8 cellular contexts compared by ENCODE assay signal in genomic region chr5:17203329-17204132, GRCh38. TPM values are rescaled to one million over a fixed set of nuclear protein-coding genes. Genes with fewer than 3 reads are reported as not detected.
DNase-seq lines count a peak whose midpoint lies in the region; ATAC-seq, FAIRE-seq and TF ChIP-seq lines count a peak whose summit lies in the region.

No MANE protein-coding gene starts in this region.

- H3K9me3 ChIP-seq in T-helper 17 cell (ENCODE audit: control insufficient read depth, low read length, poor library complexity, severe bottlenecking): no peaks in the 10 kb centered on the region
- no peaks in the 10 kb centered on the region for H3K9me3 ChIP-seq in pancreas

- H3K4me3 ChIP-seq in pancreas: no peak overlapping the region

- TF ChIP-seq CTCF in foreskin keratinocyte (conservative IDR thresholded peaks at IDR 0.05): peak; percentile 81
- TF ChIP-seq CTCF in pancreas (IDR thresholded peaks at IDR 0.05): peak; percentile 60 to 73 (median 72)

- no peaks in the 10 kb centered on the region for H3K9me3 Mint-ChIP-seq in activated naive CD8-positive, alpha-beta T cell treated with anti-CD3 and anti-CD28 coated beads, Interleukin-2, amount 10 ng/mL, durations not matched to agents 7 days and 5 days
- H3K9me3 Mint-ChIP-seq in activated naive CD8-positive, alpha-beta T cell treated with anti-CD3 and anti-CD28 coated beads for 36 hours: no peaks in the 10 kb centered on the region

- no peak for DNase-seq in activated naive CD8-positive, alpha-beta T cell treated with anti-CD3 and anti-CD28 coated beads, Interleukin-2, amount 10 ng/mL, durations not matched to agents 7 days and 5 days
- DNase-seq in activated naive CD8-positive, alpha-beta T cell treated with anti-CD3 and anti-CD28 coated beads for 36 hours: no peak
- DNase-seq in NCI-H1694 treated with DMSO at 0.1 percent for 48 hours (lab: John Stamatoyannopoulos, UW): peak; percentile 69
- DNase-seq in T-helper 17 cell: no peak
- peak in 1 of 2 donors; percentile 71 for DNase-seq in foreskin keratinocyte
- peak in 1 of 6 donors; percentile 47 for DNase-seq in pancreas

- 15 to 17% methylated on average over 10 of the region's 10 CpGs for WGBS in pancreas, 2 donors

- no peaks in the 10 kb centered on the region for H3K36me3 ChIP-seq in pancreas

- no peak overlapping the region for H3K27ac Mint-ChIP-seq in activated naive CD8-positive, alpha-beta T cell treated with anti-CD3 and anti-CD28 coated beads, Interleukin-2, amount 10 ng/mL, durations not matched to agents 7 days and 5 days
- no peak overlapping the region for H3K27ac Mint-ChIP-seq in activated naive CD8-positive, alpha-beta T cell treated with anti-CD3 and anti-CD28 coated beads for 36 hours
- no peak overlapping the region for H3K27ac Mint-ChIP-seq in T-helper 17 cell

- intact Hi-C loops in pancreas (cut with DNase I): no loop called here

- H3K27me3 ChIP-seq in foreskin keratinocyte: peaks cover 10% of the 10 kb centered on the region
- peaks cover 0 to 5% (median 2%) of the 10 kb centered on the region in 4 donors for H3K27me3 ChIP-seq in pancreas

- no peak for FAIRE-seq in pancreas (lab: Jason Lieb, UNC)

- ATAC-seq in activated naive CD8-positive, alpha-beta T cell treated with anti-CD3 and anti-CD28 coated beads, Interleukin-2, amount 10 ng/mL, durations not matched to agents 7 days and 5 days (ENCODE audit: low read depth): peak; percentile 45
- ATAC-seq in HG02763 (IDR thresholded peaks at IDR 0.05; ENCODE audit: unreplicated experiment) (peak; percentile 56), T-helper 17 cell (peak; percentile 47), foreskin keratinocyte (peak; percentile 88), pancreas (peak; percentile 81 to 95 (median 92)), HG03045 (IDR thresholded peaks at IDR 0.05; ENCODE audit: unreplicated experiment) (no peak)

- H3K27ac ChIP-seq in foreskin keratinocyte: no peak overlapping the region
- H3K27ac ChIP-seq in pancreas: no peak overlapping the region

- POLR2A ChIA-PET in activated naive CD8-positive, alpha-beta T cell treated with anti-CD3 and anti-CD28 coated beads, Interleukin-2, amount 10 ng/mL, durations not matched to agents 7 days and 5 days (lab: Charles Lee): no interaction called here

- H3K4me1 ChIP-seq in foreskin keratinocyte (no peaks in the 10 kb centered on the region), pancreas (no peaks in the 10 kb centered on the region)

- H3K4me3 Mint-ChIP-seq in activated naive CD8-positive, alpha-beta T cell treated with anti-CD3 and anti-CD28 coated beads, Interleukin-2, amount 10 ng/mL, durations not matched to agents 7 days and 5 days: no peak overlapping the region
- H3K4me3 Mint-ChIP-seq in activated naive CD8-positive, alpha-beta T cell treated with anti-CD3 and anti-CD28 coated beads for 36 hours: no peak overlapping the region
- H3K4me3 Mint-ChIP-seq in T-helper 17 cell: no peak overlapping the region

- no peaks in the 10 kb centered on the region for H3K36me3 Mint-ChIP-seq in activated naive CD8-positive, alpha-beta T cell treated with anti-CD3 and anti-CD28 coated beads, Interleukin-2, amount 10 ng/mL, durations not matched to agents 7 days and 5 days
- no peaks in the 10 kb centered on the region for H3K36me3 Mint-ChIP-seq in activated naive CD8-positive, alpha-beta T cell treated with anti-CD3 and anti-CD28 coated beads for 36 hours
- peaks cover 4% of the 10 kb centered on the region for H3K36me3 Mint-ChIP-seq in T-helper 17 cell (ENCODE audit: low read depth)

- H3K27me3 Mint-ChIP-seq in activated naive CD8-positive, alpha-beta T cell treated with anti-CD3 and anti-CD28 coated beads, Interleukin-2, amount 10 ng/mL, durations not matched to agents 7 days and 5 days: no peaks in the 10 kb centered on the region
- H3K27me3 Mint-ChIP-seq in activated naive CD8-positive, alpha-beta T cell treated with anti-CD3 and anti-CD28 coated beads for 36 hours: peaks cover 20% of the 10 kb centered on the region
- H3K27me3 Mint-ChIP-seq in T-helper 17 cell: peaks cover 18% of the 10 kb centered on the region

- no peaks in the 10 kb centered on the region for H3K4me1 Mint-ChIP-seq in activated naive CD8-positive, alpha-beta T cell treated with anti-CD3 and anti-CD28 coated beads, Interleukin-2, amount 10 ng/mL, durations not matched to agents 7 days and 5 days
- H3K4me1 Mint-ChIP-seq in activated naive CD8-positive, alpha-beta T cell treated with anti-CD3 and anti-CD28 coated beads for 36 hours: no peaks in the 10 kb centered on the region
- H3K4me1 Mint-ChIP-seq in T-helper 17 cell: no peaks in the 10 kb centered on the region

RNA-seq across cellular contexts. Expression of gene BASP1, which starts 13.9 kb away (rescaled TPM):
- under 1 TPM; 0.40 to 0.94 TPM for total RNA-seq in activated naive CD8-positive, alpha-beta T cell treated with anti-CD3 and anti-CD28 coated beads, Interleukin-2, amount 10 ng/mL, durations not matched to agents 7 days and 5 days
- total RNA-seq in activated naive CD8-positive, alpha-beta T cell treated with anti-CD3 and anti-CD28 coated beads for 36 hours: under 1 TPM; 0.66 to 0.85 TPM
- total RNA-seq in T-helper 17 cell (1 to 10 TPM; 1.4 to 2.4 TPM), foreskin keratinocyte (83.8 and 106 TPM in 2 replicates), pancreas (1 to 10 TPM in 4 of 6 donors, under 1 TPM in 2; 0.23 to 8.3 (median 1.8) TPM)
- polyA plus RNA-seq in foreskin keratinocyte (106 and 127 TPM in 2 replicates), pancreas (1 to 10 TPM; 1.4 to 2.6 TPM)
